8 cellular contexts compared by ENCODE assay signal in genomic region chr6:5302220-5302946, GRCh38. TPM values are rescaled to one million over a fixed set of nuclear protein-coding genes. Genes with fewer than 3 reads are reported as not detected.
DNase-seq lines count a peak whose midpoint lies in the region; ATAC-seq, FAIRE-seq and TF ChIP-seq lines count a peak whose summit lies in the region.

No MANE protein-coding gene starts in this region.

- ATAC-seq in GM19463 (IDR thresholded peaks at IDR 0.05; ENCODE audit: unreplicated experiment) (peak; percentile 88), HG03457 (IDR thresholded peaks at IDR 0.05; ENCODE audit: unreplicated experiment) (peak; percentile 84), GM12878 (peak; percentile 92)

- no peaks in the 10 kb centered on the region for H3K36me3 ChIP-seq in GM12878 (ENCODE audit: control insufficient read depth in 2 of 2, insufficient read depth in 2 of 2, low read length in 1 of 2)
- H3K36me3 ChIP-seq in prostate gland: no peaks in the 10 kb centered on the region

- TF ChIP-seq POLR2A in GM12891 (IDR thresholded peaks at IDR 0.05; ENCODE audit: low read depth, low read length) (no peak), GM12878 (IDR thresholded peaks at IDR 0.05; ENCODE audit: low read depth, low read length) (peak; percentile 41; the same call in 1 of the 2 replicates), prostate gland (IDR thresholded peaks at IDR 0.05) (no peak)

- H3K9ac ChIP-seq in GM12878 (ENCODE audit: control insufficient read depth, insufficient read depth, low read length): peak overlapping the region; percentile 39

- SMC1A ChIA-PET in GM12878 (lab: Charles Lee; ENCODE audit: uncharacterized antibody, unreplicated experiment): interaction anchor here (0.7 to 4.3 kb wide), 35 partner anchors 9 to 181 kb away, joined by 3 to 61 read pairs (median 6); partner anchors contain the start of genes FARS2 and LYRM4

- peaks cover 20% of the 10 kb centered on the region for H3K4me1 ChIP-seq in GM12878 (ENCODE audit: control insufficient read depth, insufficient read depth, low read length)
- H3K4me1 ChIP-seq in prostate gland (replicated peaks): no peaks in the 10 kb centered on the region

- H3K27me3 ChIP-seq in GM12878 (replicated peaks in 1 of 2; ENCODE audit: control insufficient read depth in 2 of 2, insufficient read depth in 2 of 2, low read length in 1 of 2) (no peaks in the 10 kb centered on the region), prostate gland (replicated peaks; ENCODE audit: insufficient read depth) (no peaks in the 10 kb centered on the region)

- H3K4me3 ChIP-seq in GM12878: peak overlapping the region; percentile 55; the same call in 1 of the 2 replicates
- H3K4me3 ChIP-seq in prostate gland: no peak overlapping the region

- intact Hi-C loops in GM12878 (cut with micrococcal nuclease; ENCODE audit: unreplicated experiment): loop anchor here (1.0 kb wide), 1 partner anchor 24 kb away; no protein-coding TSS in a partner anchor
- intact Hi-C loops in prostate gland (cut with DNase I): loop anchor here (2.0 kb wide), 1 partner anchor 160 kb away; no protein-coding TSS in a partner anchor

- RAD21 ChIA-PET in GM12878 (lab: Charles Lee; ENCODE audit: unreplicated experiment): interaction anchor here (0.9 to 5.4 kb wide), 22 partner anchors 8 to 246 kb away, joined by 3 to 77 read pairs (median 6); partner anchors contain the start of genes FARS2 and LYRM4

- TF ChIP-seq EP300 in GM12878 (IDR thresholded peaks at IDR 0.05; ENCODE audit: borderline replicate concordance in 1 of 2, control insufficient read depth in 1 of 2, low read depth in 2 of 2, low read length in 2 of 2): peak in 1 of 2 experiments; percentile 56; a peak in 1 of 4 replicates

- peak; percentile 94 for FAIRE-seq in GM12891 (lab: Jason Lieb, UNC)
- FAIRE-seq in GM12878 (lab: Jason Lieb, UNC): peak; percentile 88

- no peak for TF ChIP-seq CTCF in GM12878 (IDR thresholded peaks at IDR 0.05 in 2 of 3, conservative IDR thresholded peaks at IDR 0.05 in 1 of 3; ENCODE audit: control insufficient read depth in 2 of 3, extremely low read depth in 1 of 3, insufficient read depth in 1 of 3, low read depth in 3 of 3, low read length in 3 of 3)
- no peak for TF ChIP-seq CTCF in prostate gland (IDR thresholded peaks at IDR 0.05)

- in situ Hi-C loops in GM12878 (cut with MboI): no loop called here

- peaks cover 3% of the 10 kb centered on the region for H3K79me2 ChIP-seq in GM12878 (ENCODE audit: control insufficient read depth, insufficient read depth, low read length)

- POLR2A ChIA-PET in GM12878 (lab: Charles Lee): interaction anchor here (1.2 to 1.6 kb wide), 2 partner anchors 42 to 159 kb away, joined by 3 to 4 read pairs; no protein-coding TSS in a partner anchor

- DNase-seq in GM12891 (ENCODE audit: insufficient read length, low spot score): peak; percentile 12
- DNase-seq in GM12878 (ENCODE audit: low read depth, low spot score): peak; percentile 92
- no peak for DNase-seq in nucleus accumbens (lab: John Stamatoyannopoulos, UW)
- DNase-seq in prostate gland (ENCODE audit: low spot score): no peak
- no peak for DNase-seq in activated gamma-delta T cell treated with Interleukin-2 at 50 U/mL for 16 hours
- no peak for DNase-seq in NCI-H345 (lab: John Stamatoyannopoulos, UW)

- CTCF ChIA-PET in GM12878 (lab: Yijun Ruan, JAX): interaction anchor here (0.8 to 6.7 kb wide), 43 partner anchors 7 to 395 kb away, joined by 3 to 198 read pairs (median 4); partner anchors contain the start of gene FARS2

- peak overlapping the region; percentile 61 for H2AFZ ChIP-seq in GM12878 (ENCODE audit: control insufficient read depth, low read depth, low read length)

- no peaks in the 10 kb centered on the region for H3K9me3 ChIP-seq in GM12878 (replicated peaks; ENCODE audit: control insufficient read depth, insufficient read depth, low read length)
- no peaks in the 10 kb centered on the region for H3K9me3 ChIP-seq in prostate gland

- no TSS peak for BruUV-seq in GM12878 (replicated peaks; lab: Mats Ljungman, UMichigan)

- H3K27ac ChIP-seq in GM12878 (ENCODE audit: control insufficient read depth, insufficient read depth) (peak overlapping the region; percentile 68), prostate gland (no peak overlapping the region)

- no peak for TF ChIP-seq RAD21 in GM12878 (IDR thresholded peaks at IDR 0.05; ENCODE audit: insufficient read depth, low read depth, low read length)

- WGBS in GM12878 (ENCODE audit: insufficient coverage, insufficient replicate concordance, low lambda C conversion rate, missing lambda C conversion rate): under 1% methylated on average over 10 of the region's 10 CpGs
- WGBS in prostate gland: 57% methylated on average over 10 of the region's 10 CpGs

- H4K20me1 ChIP-seq in GM12878 (ENCODE audit: control insufficient read depth, insufficient read depth): no peaks in the 10 kb centered on the region

- H3K4me2 ChIP-seq in GM12878 (ENCODE audit: control insufficient read depth, insufficient read depth): peak overlapping the region; percentile 74

TF ChIP-seq in GM12891, 5 proteins besides CTCF, POLR2A, EP300 and RAD21:
- TF ChIP-seq POU2F2 (IDR thresholded peaks at IDR 0.05; ENCODE audit: low read depth, low read length) (peak; percentile 64; the same call in 1 of the 2 replicates), SPI1 (IDR thresholded peaks at IDR 0.05; ENCODE audit: low read depth, low read length) (peak; percentile 58), POLR2AphosphoS5 (IDR thresholded peaks at IDR 0.05; ENCODE audit: low read depth, low read length) (no peak), PAX5 (IDR thresholded peaks at IDR 0.05; ENCODE audit: insufficient read depth, low read length, severe bottlenecking) (peak; percentile 28)

TF ChIP-seq in GM12878, 131 proteins besides CTCF, POLR2A, EP300 and RAD21 (continues in another document):
- no peak for TF ChIP-seq MEF2A (IDR thresholded peaks at IDR 0.05; ENCODE audit: insufficient read depth, low read depth, low read length)
- TF ChIP-seq MXI1 (IDR thresholded peaks at IDR 0.05; ENCODE audit: low read depth, low read length): no peak
- TF ChIP-seq SUZ12 (IDR thresholded peaks at IDR 0.05; ENCODE audit: unreplicated experiment): no peak
- TF ChIP-seq ZNF384 (IDR thresholded peaks at IDR 0.05; ENCODE audit: borderline replicate concordance, low read depth, low read length): no peak
- TF ChIP-seq SIN3A (IDR thresholded peaks at IDR 0.05; ENCODE audit: low read depth, low read length): no peak
- TF ChIP-seq KDM1A (IDR thresholded peaks at IDR 0.05; ENCODE audit: borderline replicate concordance): no peak
- peak; percentile 84 for TF ChIP-seq ZNF24 (IDR thresholded peaks at IDR 0.05)
- TF ChIP-seq RUNX3 (IDR thresholded peaks at IDR 0.05; ENCODE audit: low read length): peak; percentile 83
- TF ChIP-seq CREB1 (IDR thresholded peaks at IDR 0.05; ENCODE audit: low read depth): no peak
- peak; percentile 62 for TF ChIP-seq ATF2 (IDR thresholded peaks at IDR 0.05; ENCODE audit: low read length)

RNA-seq across cellular contexts. Expression of gene FARS2, which starts 41.1 kb away (rescaled TPM):
- polyA plus RNA-seq in GM12891 (2012; ENCODE audit: low read depth, missing spikeins): 13.9 TPM
- total RNA-seq in GM12878 (2013; cell fraction: nucleolus; rRNA removed): 68.7 and 84.2 TPM in 2 replicates
- 25.0 and 28.7 TPM in 2 replicates for total RNA-seq in GM12878 (2014; rRNA removed)
- total RNA-seq in GM12878 (2014; rRNA removed; fragmentation: Illumina TruSeq; extraction: Trizol): 24.6 and 25.1 TPM in 2 replicates
- 23.4 and 26.1 TPM in 2 replicates for total RNA-seq in GM12878 (2021)
- 9.9 TPM for polyA plus RNA-seq in GM12878 (2011; ENCODE audit: low read depth)
- polyA plus RNA-seq in GM12878 (2011; rRNA removed): 18.3 and 22.7 TPM in 2 replicates
- 19.1 and 22.5 TPM in 2 replicates for polyA plus RNA-seq in GM12878 (2011; cell fraction: cytosol; rRNA removed)
- polyA plus RNA-seq in GM12878 (2011; cell fraction: nucleus; rRNA removed): 13.8 and 16.8 TPM in 2 replicates
- polyA plus RNA-seq in GM12878 (2012): 10.4 and 12.4 TPM in 2 replicates
- polyA plus RNA-seq in GM12878 (2014; fragmentation: Illumina TruSeq; extraction: Trizol): 15.2 and 23.8 TPM in 2 replicates
- polyA plus RNA-seq in GM12878 (2014; fragmentation: Nextera tagmentation; extraction: Ambion mirVana): 10 to 100 TPM; 35.1 to 46.7 TPM
- polyA plus RNA-seq in GM12878 (2014; rRNA removed): 16.8 and 20.1 TPM in 2 replicates
- polyA plus RNA-seq in GM12878 (2016; fragmentation: Nextera tagmentation; extraction: Ambion mirVana): 10 to 100 TPM; 33.7 to 34.9 TPM
- polyA minus RNA-seq in GM12878 (2011; rRNA and poly(A)+ RNA removed): 39.5 and 51.7 TPM in 2 replicates
- polyA minus RNA-seq in GM12878 (2011; cell fraction: cytosol; rRNA and poly(A)+ RNA removed): 7.9 and 9.4 TPM in 2 replicates
- polyA minus RNA-seq in GM12878 (2011; cell fraction: nucleus; rRNA and poly(A)+ RNA removed): 42.7 and 79.4 TPM in 2 replicates
- total RNA-seq in prostate gland: 10 to 100 TPM; 11.6 to 19.5 TPM

RNA-seq across cellular contexts. Expression of gene LYRM4, which starts 41.6 kb away (rescaled TPM):
- 31.0 TPM for polyA plus RNA-seq in GM12891 (2012; ENCODE audit: low read depth, missing spikeins)
- 18.2 TPM in 2 replicates for total RNA-seq in GM12878 (2013; cell fraction: nucleolus; rRNA removed)
- total RNA-seq in GM12878 (2014; rRNA removed) (38.4 and 38.6 TPM in 2 replicates), GM12878 (2014; rRNA removed; fragmentation: Illumina TruSeq; extraction: Trizol) (32.7 and 32.9 TPM in 2 replicates), GM12878 (2021) (43.7 and 44.3 TPM in 2 replicates), prostate gland (10 to 100 TPM; 21.4 to 23.7 TPM)
- 30.2 TPM for polyA plus RNA-seq in GM12878 (2011; ENCODE audit: low read depth)
- polyA plus RNA-seq in GM12878 (2011; rRNA removed) (38.0 and 45.4 TPM in 2 replicates), GM12878 (2014; fragmentation: Illumina TruSeq; extraction: Trizol) (36.5 and 44.2 TPM in 2 replicates), GM12878 (2014; fragmentation: Nextera tagmentation; extraction: Ambion mirVana) (10 to 100 TPM; 65.6 to 66.8 TPM), GM12878 (2014; rRNA removed) (28.5 and 36.3 TPM in 2 replicates), GM12878 (2016; fragmentation: Nextera tagmentation; extraction: Ambion mirVana) (10 to 100 TPM; 56.5 to 58.7 TPM)
- polyA plus RNA-seq in GM12878 (2011; cell fraction: cytosol; rRNA removed): 35.2 and 42.7 TPM in 2 replicates
- polyA plus RNA-seq in GM12878 (2011; cell fraction: nucleus; rRNA removed): 11.0 and 12.8 TPM in 2 replicates
- polyA plus RNA-seq in GM12878 (2012): 28.3 and 30.5 TPM in 2 replicates
- 15.7 and 17.5 TPM in 2 replicates for polyA minus RNA-seq in GM12878 (2011; rRNA and poly(A)+ RNA removed)
- 9.4 and 11.0 TPM in 2 replicates for polyA minus RNA-seq in GM12878 (2011; cell fraction: cytosol; rRNA and poly(A)+ RNA removed)
- polyA minus RNA-seq in GM12878 (2011; cell fraction: nucleus; rRNA and poly(A)+ RNA removed): 3.9 and 8.4 TPM in 2 replicates

Comparison
In these comparisons a context has a peak if more than half of its experiments do, and no peak if none do; other contexts are left out.
1. DNase-seq: peak in GM12891 (single experiment) and GM12878 (single experiment); none in nucleus accumbens (0 of 56), prostate gland (single experiment), activated gamma-delta T cell treated with Interleukin-2 at 50 U/mL for 16 hours (single experiment) and NCI-H345 (single experiment).
2. Peak in every context shown above with its lines, with median percentiles within 50 percentile points of each other: ATAC-seq.